ENCODE assay signal across 10 cellular contexts in genomic region chr14:73833530-73834257, GRCh38. TPM values are rescaled to one million over a fixed set of nuclear protein-coding genes. Genes with fewer than 3 reads are reported as not detected.
DNase-seq lines count a peak whose midpoint lies in the region; ATAC-seq and TF ChIP-seq lines count a peak whose summit lies in the region.
"Had no signal": no experiment of that assay in that cellular context is flagged by ENCODE, and none has a peak within 500 bp of the region (broad histone marks: within the 10 kb centered on the region; RNA-seq: fewer than 3 reads in every experiment).

No MANE protein-coding gene starts in this region.

- peak overlapping the region; percentile 60 for H3K4me2 ChIP-seq in smooth muscle cell

- H3K9ac ChIP-seq in HUES48 (ENCODE audit: low read depth, low read length) (no peak overlapping the region), smooth muscle cell (ENCODE audit: low read depth) (no peak overlapping the region)

- no peak for DNase-seq in breast epithelium (ENCODE audit: low spot score in 2 of 2)
- DNase-seq in kidney epithelial cell (ENCODE audit: low read depth): peak; percentile 73
- DNase-seq in smooth muscle cell (lab: John Stamatoyannopoulos, UW; ENCODE audit: unreplicated experiment): no peak
- DNase-seq in OCI-M2 (lab: John Stamatoyannopoulos, UW; ENCODE audit: unreplicated experiment): no peak
- DNase-seq: NCI-H510A treated with DMSO at 0.1 percent for 48 hours had no signal

- H3K79me2 ChIP-seq in smooth muscle cell (ENCODE audit: low read depth): no peaks in the 10 kb centered on the region

- ATAC-seq in HG03378 (IDR thresholded peaks at IDR 0.05; ENCODE audit: unreplicated experiment) (no peak), HG03469 (IDR thresholded peaks at IDR 0.05; ENCODE audit: unreplicated experiment) (no peak)
- ATAC-seq in activated CD4-positive, CD25-positive, alpha-beta regulatory T cell treated with anti-CD3 and anti-CD28 coated beads, Interleukin-2, amount 50 U/mL, for 24 hours: no peak

- H3K4me1 ChIP-seq in HUES48 (ENCODE audit: control insufficient read depth, insufficient read depth, low read length) (peaks cover 19% of the 10 kb centered on the region), breast epithelium (peaks cover 0 to 7% of the 10 kb centered on the region in 2 donors), smooth muscle cell (ENCODE audit: low read depth) (peaks cover 11% of the 10 kb centered on the region)

- H3K36me3 ChIP-seq in HUES48 (ENCODE audit: control insufficient read depth, insufficient read depth, low read length) (no peaks in the 10 kb centered on the region), breast epithelium (no peaks in the 10 kb centered on the region), kidney epithelial cell (ENCODE audit: control insufficient read depth, insufficient read depth, low read length) (no peaks in the 10 kb centered on the region), smooth muscle cell (ENCODE audit: low read depth) (no peaks in the 10 kb centered on the region)
- H3K36me3 ChIP-seq: tibial nerve had no signal

- WGBS in smooth muscle cell (ENCODE audit: low lambda C conversion rate): 41% methylated on average over 9 of the region's 9 CpGs

- H3K27me3 ChIP-seq in HUES48 (ENCODE audit: control insufficient read depth, insufficient read depth, low read length) (no peaks in the 10 kb centered on the region), breast epithelium (no peaks in the 10 kb centered on the region), kidney epithelial cell (ENCODE audit: control insufficient read depth, insufficient read depth, low read length) (no peaks in the 10 kb centered on the region), smooth muscle cell (ENCODE audit: low read depth) (no peaks in the 10 kb centered on the region)
- H3K27me3 ChIP-seq: tibial nerve had no signal

- TF ChIP-seq CTCF in breast epithelium (IDR thresholded peaks at IDR 0.05): no peak
- TF ChIP-seq CTCF in kidney epithelial cell (IDR thresholded peaks at IDR 0.05; ENCODE audit: insufficient read depth, low read length, poor library complexity, severe bottlenecking): no peak
- no peak for TF ChIP-seq CTCF in smooth muscle cell (IDR thresholded peaks at IDR 0.05; ENCODE audit: borderline replicate concordance, insufficient read depth, poor library complexity, severe bottlenecking)

- no peaks in the 10 kb centered on the region for H4K20me1 ChIP-seq in smooth muscle cell (ENCODE audit: low read depth)

- H3K4me3 ChIP-seq in HUES48 (ENCODE audit: low read depth, low read length) (peak overlapping the region; percentile 10; the same call in 1 of the 2 replicates), breast epithelium (no peak overlapping the region), kidney epithelial cell (ENCODE audit: low read depth, low read length) (no peak overlapping the region), smooth muscle cell (no peak overlapping the region)
- H3K4me3 ChIP-seq: tibial nerve had no signal

- no peaks in the 10 kb centered on the region for H3F3A ChIP-seq in smooth muscle cell (ENCODE audit: low read depth)

- TF ChIP-seq POLR2A in breast epithelium (IDR thresholded peaks at IDR 0.05): no peak

- H3K9me3 ChIP-seq in HUES48 (ENCODE audit: control insufficient read depth, insufficient read depth, low read length): no peaks in the 10 kb centered on the region
- H3K9me3 ChIP-seq in breast epithelium: no peaks in the 10 kb centered on the region
- no peaks in the 10 kb centered on the region for H3K9me3 ChIP-seq in smooth muscle cell (replicated peaks; ENCODE audit: low read depth)
- H3K9me3 ChIP-seq: tibial nerve had no signal

- H2AFZ ChIP-seq in smooth muscle cell (ENCODE audit: low read depth): peak overlapping the region; percentile 72

- peak overlapping the region; percentile 65 for H3K27ac ChIP-seq in HUES48 (ENCODE audit: low read depth, low read length)
- H3K27ac ChIP-seq in breast epithelium: peak overlapping the region; percentile 12 to 61
- H3K27ac ChIP-seq in smooth muscle cell (ENCODE audit: low read depth): peak overlapping the region; percentile 12

- intact Hi-C loops in breast epithelium (cut with DNase I; ENCODE audit: low total_unique reads): no loop called here

RNA-seq across cellular contexts. Expression of gene PTGR2, which starts 17.9 kb away (rescaled TPM):
- total RNA-seq in breast epithelium (10 to 100 TPM; 11.5 to 14.6 (median 12.3) TPM), kidney epithelial cell (5.7 and 7.0 TPM in 2 replicates), smooth muscle cell (3.7 and 4.7 TPM in 2 replicates)
- polyA plus RNA-seq in smooth muscle cell: 2.9 and 4.0 TPM in 2 replicates

RNA-seq across cellular contexts. Expression of gene ZNF410, which starts 53.0 kb away (rescaled TPM):
- 10 to 100 TPM; 47.8 to 71.1 (median 59.0) TPM for total RNA-seq in breast epithelium
- 47.8 and 56.7 TPM in 2 replicates for total RNA-seq in kidney epithelial cell
- 67.3 and 67.4 TPM in 2 replicates for total RNA-seq in smooth muscle cell
- polyA plus RNA-seq in smooth muscle cell: 45.1 and 46.9 TPM in 2 replicates

Comparison
In these comparisons a context has a peak if more than half of its experiments do, and no peak if none do; other contexts are left out.
1. H3K27ac ChIP-seq: peak in every context shown above with its lines; median percentile 65 in HUES48; 36 in breast epithelium; 12 in smooth muscle cell.